In the genomic region with DNA sequence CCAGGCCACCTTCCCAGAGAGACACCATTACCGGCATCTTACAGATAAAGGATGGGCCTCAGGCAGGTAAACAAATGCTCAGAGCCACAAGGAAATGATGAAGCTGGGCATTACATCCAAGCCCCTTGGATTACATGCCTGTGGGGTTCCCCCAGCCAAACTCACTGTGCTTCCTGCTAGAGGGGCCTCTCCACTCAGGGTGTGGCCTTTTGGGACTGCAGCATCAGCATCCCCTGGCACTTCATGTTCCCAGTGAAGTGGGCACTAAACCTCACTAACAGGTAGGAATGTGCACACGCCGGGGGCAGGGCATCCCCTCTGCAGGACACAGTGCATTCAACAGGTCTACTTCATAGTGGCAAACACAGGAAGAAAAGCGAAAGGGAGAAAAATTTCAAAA, we compare ENCODE assay signal across 30 cellular contexts.
A peak's percentile ranks its signal among the peaks of the same experiment; 100 is the strongest.
DNase-seq lines count a peak whose midpoint lies in the region; ATAC-seq, FAIRE-seq and TF ChIP-seq lines count a peak whose summit lies in the region.
"Had no signal": no experiment of that assay in that cellular context is flagged by ENCODE, and none has a peak within 500 bp of the region (broad histone marks: within the 10 kb centered on the region; RNA-seq: fewer than 3 reads in every experiment).

No MANE protein-coding gene starts in this region.

- ATAC-seq in Right ventricle myocardium inferior: no peak
- ATAC-seq in GM18861 (IDR thresholded peaks at IDR 0.05; ENCODE audit: unreplicated experiment): no peak
- ATAC-seq: activated naive CD8-positive, alpha-beta T cell treated with anti-CD3 and anti-CD28 coated beads, Interleukin-2, amount 50 U/mL, for 24 hours; CD8-positive, alpha-beta T cell; Panc1 had no signal

- peaks cover 6% of the 10 kb centered on the region for H3K9me3 ChIP-seq in endodermal cell (ENCODE audit: control insufficient read depth, low read length)
- no peaks in the 10 kb centered on the region for H3K9me3 ChIP-seq in kidney (ENCODE audit: control insufficient read depth in 1 of 2, low read length in 2 of 2)
- H3K9me3 ChIP-seq in sigmoid colon: no peaks in the 10 kb centered on the region
- H3K9me3 ChIP-seq: ovary, right atrium auricular region had no signal

- H3K4me1 ChIP-seq in ACC112 (ENCODE audit: control insufficient read depth, insufficient read depth, low read length, unreplicated experiment) (peaks cover 17% of the 10 kb centered on the region), endodermal cell (ENCODE audit: control insufficient read depth, insufficient read depth, low read length) (peaks cover 39% of the 10 kb centered on the region), kidney (ENCODE audit: control insufficient read depth in 1 of 2, insufficient read depth in 1 of 2, low read depth in 1 of 2, low read length in 2 of 2) (no peaks in the 10 kb centered on the region), sigmoid colon (peaks cover 0 to 45% (median 41%) of the 10 kb centered on the region in 4 donors)

- 91 to 92% methylated on average over 4 of the region's 4 CpGs for WGBS in endodermal cell (ENCODE audit: insufficient coverage in 1 of 2, insufficient read length in 1 of 2), 2 experiments
- WGBS in sigmoid colon, 2 donors: 91 to 93% methylated on average over 4 of the region's 4 CpGs

- H3K36me3 ChIP-seq in ACC112 (ENCODE audit: insufficient read depth, low read length) (no peaks in the 10 kb centered on the region), endodermal cell (ENCODE audit: control insufficient read depth, insufficient read depth, low read length) (peaks cover 87% of the 10 kb centered on the region), kidney (ENCODE audit: control insufficient read depth in 1 of 2, insufficient read depth in 2 of 2, low read length in 2 of 2) (no peaks in the 10 kb centered on the region), sigmoid colon (no peaks in the 10 kb centered on the region)
- H3K36me3 ChIP-seq: ovary, right atrium auricular region had no signal

- H3K36me3 Mint-ChIP-seq in endodermal cell (ENCODE audit: low read depth) (peaks cover 59% of the 10 kb centered on the region), HFFc6 (ENCODE audit: low read depth) (no peaks in the 10 kb centered on the region)
- H3K36me3 Mint-ChIP-seq: CD8-positive, alpha-beta T cell; naive B cell had no signal

- H3K4me3 Mint-ChIP-seq in endodermal cell: no peak overlapping the region
- H3K4me3 Mint-ChIP-seq in HFFc6: no peak overlapping the region
- H3K4me3 Mint-ChIP-seq: activated naive CD8-positive, alpha-beta T cell treated with anti-CD3 and anti-CD28 coated beads, Interleukin-2, amount 50 U/mL, for 24 hours; activated T-cell treated with anti-CD3 and anti-CD28 coated beads, Interleukin-2, amount 50 U/mL, for 24 hours; CD8-positive, alpha-beta T cell; central memory CD8-positive, alpha-beta T cell; naive B cell had no signal

- H3K9ac ChIP-seq in endodermal cell (ENCODE audit: extremely low read depth, low read length, poor library complexity, severe bottlenecking) (no peak overlapping the region), kidney (ENCODE audit: low read length in 2 of 2) (no peak overlapping the region)

- peaks cover 3% of the 10 kb centered on the region for H3K79me2 ChIP-seq in ACC112 (ENCODE audit: control insufficient read depth, insufficient read depth, low read length, unreplicated experiment)

- no peak for TF ChIP-seq CTCF in endodermal cell (conservative IDR thresholded peaks at IDR 0.05)
- no peak for TF ChIP-seq CTCF in kidney (IDR thresholded peaks at IDR 0.05; ENCODE audit: borderline replicate concordance, extremely low read depth, insufficient read depth)
- TF ChIP-seq CTCF in sigmoid colon (IDR thresholded peaks at IDR 0.05): no peak
- TF ChIP-seq CTCF in HFFc6 (IDR thresholded peaks at IDR 0.05): no peak

- H3K27ac ChIP-seq in ACC112 (ENCODE audit: low read depth, low read length) (peak overlapping the region; percentile 34; the same call in 1 of the 2 replicates), endodermal cell (ENCODE audit: low read depth, low read length) (no peak overlapping the region), kidney (ENCODE audit: low read depth in 2 of 2, low read length in 2 of 2) (no peak overlapping the region), sigmoid colon (peak overlapping the region; percentile 42 to 85 (median 80))
- H3K27ac ChIP-seq: VCaP had no signal

- H3K4me3 ChIP-seq in ACC112 (ENCODE audit: low read depth, low read length) (peak overlapping the region; percentile 7; the same call in 1 of the 2 replicates), endodermal cell (ENCODE audit: low read length) (no peak overlapping the region), kidney (ENCODE audit: low read length in 2 of 2) (no peak overlapping the region), sigmoid colon (no peak overlapping the region)

- DNase-seq in endodermal cell: no peak
- peak; percentile 17 for DNase-seq in kidney
- peak; percentile 58 for DNase-seq in sigmoid colon
- DNase-seq in HFFc6: no peak
- no peak for DNase-seq in NCI-H510A (lab: John Stamatoyannopoulos, UW)
- no peak for DNase-seq in Right ventricle myocardium inferior (ENCODE audit: missing footprints)
- DNase-seq: activated CD4-positive, alpha-beta T cell treated with anti-CD3 and anti-CD28 coated beads for 48 hours; activated naive CD8-positive, alpha-beta T cell treated with anti-CD3 and anti-CD28 coated beads, Interleukin-2, amount 50 U/mL, for 24 hours; activated T-cell treated with anti-CD3 and anti-CD28 coated beads, Interleukin-2, amount 50 U/mL, for 24 hours; CD8-positive, alpha-beta T cell; dermis blood vessel endothelial cell; naive B cell; NCI-H1092; NCI-H1930; NCI-H526 treated with DMSO at 0.1 percent for 48 hours; SHP77 treated with DMSO at 0.1 percent for 48 hours; stimulated activated CD4-positive, alpha-beta T cell treated with anti-CD3 and anti-CD28 coated beads, Interleukin-12 subunit alpha, Interleukin-12 subunit beta, amount 100 ng/mL, for 4 hours; stimulated activated CD4-positive, alpha-beta T cell treated with anti-CD3 and anti-CD28 coated beads, Interleukin-4, amount 100 ng/mL, for 1 hour; substantia nigra; T-helper 9 cell had no signal

- H2AFZ ChIP-seq in ACC112 (ENCODE audit: low read length, unreplicated experiment): no peak overlapping the region

- no peak for TF ChIP-seq POLR2A in sigmoid colon (IDR thresholded peaks at IDR 0.05)

- no peak for TF ChIP-seq EP300 in sigmoid colon (IDR thresholded peaks at IDR 0.05)

- H3K27me3 Mint-ChIP-seq in endodermal cell (ENCODE audit: insufficient read depth) (no peaks in the 10 kb centered on the region), HFFc6 (ENCODE audit: insufficient read depth) (peaks cover 33% of the 10 kb centered on the region)

- intact Hi-C loops in kidney (cut with DNase I) (no loop called here), sigmoid colon (cut with DNase I) (no loop called here), Right ventricle myocardium inferior (cut with DNase I) (no loop called here)

- peak overlapping the region; percentile 83 for H3K27ac Mint-ChIP-seq in endodermal cell
- H3K27ac Mint-ChIP-seq in HFFc6: no peak overlapping the region
- H3K27ac Mint-ChIP-seq: activated naive CD8-positive, alpha-beta T cell treated with anti-CD3 and anti-CD28 coated beads, Interleukin-2, amount 50 U/mL, for 24 hours; activated T-cell treated with anti-CD3 and anti-CD28 coated beads, Interleukin-2, amount 50 U/mL, for 24 hours; CD8-positive, alpha-beta T cell; naive B cell had no signal

- H3K4me1 Mint-ChIP-seq in endodermal cell (peaks cover 35% of the 10 kb centered on the region), HFFc6 (ENCODE audit: low read depth) (no peaks in the 10 kb centered on the region)
- H3K4me1 Mint-ChIP-seq: activated naive CD8-positive, alpha-beta T cell treated with anti-CD3 and anti-CD28 coated beads, Interleukin-2, amount 50 U/mL, for 24 hours; central memory CD8-positive, alpha-beta T cell; naive B cell had no signal

- no peak for FAIRE-seq in kidney (lab: Jason Lieb, UNC)
- FAIRE-seq: A204.1, endometrium, H54 had no signal

- H3K27me3 ChIP-seq in ACC112 (ENCODE audit: insufficient read depth, low read length): no peaks in the 10 kb centered on the region
- H3K27me3 ChIP-seq in endodermal cell (ENCODE audit: control insufficient read depth, insufficient read depth, low read length, poor library complexity, severe bottlenecking): no peaks in the 10 kb centered on the region
- H3K27me3 ChIP-seq in sigmoid colon: no peaks in the 10 kb centered on the region
- H3K27me3 ChIP-seq: ovary, right atrium auricular region had no signal

- H3K9me3 Mint-ChIP-seq in endodermal cell (peaks cover 24% of the 10 kb centered on the region), HFFc6 (no peaks in the 10 kb centered on the region)
- H3K9me3 Mint-ChIP-seq: activated naive CD8-positive, alpha-beta T cell treated with anti-CD3 and anti-CD28 coated beads, Interleukin-2, amount 50 U/mL, for 24 hours; activated T-cell treated with anti-CD3 and anti-CD28 coated beads, Interleukin-2, amount 50 U/mL, for 24 hours; CD8-positive, alpha-beta T cell; central memory CD8-positive, alpha-beta T cell; naive B cell had no signal

Comparison
In these comparisons a context has a peak if more than half of its experiments do, and no peak if none do; other contexts are left out.
1. H3K27ac ChIP-seq: peak in ACC112 (single experiment) and sigmoid colon (4 of 4); none in endodermal cell (single experiment) and kidney (0 of 2).
2. DNase-seq: peak in kidney (single experiment) and sigmoid colon (single experiment); none in endodermal cell (single experiment), HFFc6 (single experiment), NCI-H510A (single experiment) and Right ventricle myocardium inferior (single experiment).